ENCODE assay signal across 24 cellular contexts in genomic region chr1:191839891-191840290, GRCh38.
DNase-seq lines count a peak whose midpoint lies in the region; ATAC-seq and TF ChIP-seq lines count a peak whose summit lies in the region.
"Had no signal": no experiment of that assay in that cellular context is flagged by ENCODE, and none has a peak within 500 bp of the region (broad histone marks: within the 10 kb centered on the region; RNA-seq: fewer than 3 reads in every experiment).

No MANE protein-coding gene starts in this region.

- no peak overlapping the region for H2BK15ac ChIP-seq in mesenchymal stem cell (ENCODE audit: low read depth, poor library complexity, severe bottlenecking)

- no peak overlapping the region for H3K23ac ChIP-seq in mesenchymal stem cell (ENCODE audit: low read length in 2 of 2)

- no peak overlapping the region for H4K8ac ChIP-seq in mesenchymal stem cell (ENCODE audit: low read length)

- H4K91ac ChIP-seq in mesenchymal stem cell (ENCODE audit: low read length): no peak overlapping the region

- H2BK12ac ChIP-seq in mesenchymal stem cell (ENCODE audit: low read length in 2 of 2): no peak overlapping the region

- H3K4me2 ChIP-seq in mesenchymal stem cell (ENCODE audit: low read length, poor library complexity, severe bottlenecking): no peak overlapping the region

- H3K9me3 ChIP-seq in mesenchymal stem cell (ENCODE audit: control insufficient read depth, low read length) (no peaks in the 10 kb centered on the region), mucosa of descending colon (no peaks in the 10 kb centered on the region), left lung (no peaks in the 10 kb centered on the region)
- H3K9me3 ChIP-seq: adrenal gland, lower lobe of right lung, neutrophil, right atrium auricular region had no signal

- H2AFZ ChIP-seq in ACC112 (ENCODE audit: low read length, unreplicated experiment) (no peak overlapping the region), mesenchymal stem cell (ENCODE audit: low read depth, low read length) (no peak overlapping the region)

- no peak overlapping the region for H2AK5ac ChIP-seq in mesenchymal stem cell (ENCODE audit: low read length, severe bottlenecking)

- no peaks in the 10 kb centered on the region for H3K79me1 ChIP-seq in mesenchymal stem cell (replicated peaks; ENCODE audit: low read length, poor library complexity, severe bottlenecking)

- H2BK5ac ChIP-seq in mesenchymal stem cell (ENCODE audit: low read depth, low read length, poor library complexity, severe bottlenecking): no peak overlapping the region

- H3K18ac ChIP-seq in mesenchymal stem cell (ENCODE audit: low read depth in 1 of 2, low read length in 2 of 2): no peak overlapping the region

- DNase-seq in NCI-H226 (peak; percentile 14), cardiac fibroblast (ENCODE audit: low read depth in 2 of 2) (peak; percentile 6 to 9), mesenchymal stem cell (peak; percentile 47), mucosa of descending colon (no peak), left lung (no peak), putamen (ENCODE audit: low spot score) (no peak), cerebellar cortex (ENCODE audit: low spot score) (no peak)
- DNase-seq: activated CD4-positive, CD25-positive, alpha-beta regulatory T cell treated with anti-CD3 and anti-CD28 coated beads, Interleukin-2, amount 50 U/mL, for 72 hours; activated CD8-positive, alpha-beta T cell treated with anti-CD3 and anti-CD28 coated beads, Interleukin-2, amount 10 ng/mL, durations not matched to agents 7 days and 5 days; activated gamma-delta T cell treated with Interleukin-2 at 50 U/mL for 16 hours; adrenal gland; C1 segment of cervical spinal cord; central memory CD4-positive, alpha-beta T cell; lower lobe of right lung; MM.1S; NCI-H1694 treated with DMSO at 0.1 percent for 48 hours; NCI-H774; OCI-M1; SHP77; T-helper 1 cell had no signal

- intact Hi-C loops in mucosa of descending colon (cut with DNase I, micrococcal nuclease): no loop called here
- intact Hi-C loops in left lung (cut with DNase I): no loop called here

- H3K79me2 ChIP-seq in ACC112 (ENCODE audit: control insufficient read depth, insufficient read depth, low read length, unreplicated experiment): no peaks in the 10 kb centered on the region

- no peaks in the 10 kb centered on the region for H3K27me3 ChIP-seq in ACC112 (ENCODE audit: insufficient read depth, low read length)
- no peaks in the 10 kb centered on the region for H3K27me3 ChIP-seq in mesenchymal stem cell (ENCODE audit: control insufficient read depth in 1 of 2, insufficient read depth in 1 of 2, low read length in 2 of 2)
- no peaks in the 10 kb centered on the region for H3K27me3 ChIP-seq in left lung
- H3K27me3 ChIP-seq: adrenal gland, neutrophil, right atrium auricular region had no signal

- peak overlapping the region; percentile 52 for H3K27ac ChIP-seq in ACC112 (ENCODE audit: low read depth, low read length)
- peak overlapping the region; percentile 63 for H3K27ac ChIP-seq in mesenchymal stem cell (ENCODE audit: low read length, poor library complexity, severe bottlenecking)
- H3K27ac ChIP-seq in left lung: no peak overlapping the region
- H3K27ac ChIP-seq: adrenal gland, HL-60, lower lobe of right lung, neutrophil, right atrium auricular region had no signal

- H3K36me3 ChIP-seq in ACC112 (ENCODE audit: insufficient read depth, low read length) (no peaks in the 10 kb centered on the region), mesenchymal stem cell (ENCODE audit: control insufficient read depth in 1 of 2, insufficient read depth in 2 of 2, low read depth in 1 of 2, low read length in 2 of 2) (no peaks in the 10 kb centered on the region), mucosa of descending colon (ENCODE audit: low read depth) (no peaks in the 10 kb centered on the region), left lung (no peaks in the 10 kb centered on the region)
- H3K36me3 ChIP-seq: adrenal gland, lower lobe of right lung, neutrophil, right atrium auricular region had no signal

- H3K4me1 ChIP-seq in ACC112 (ENCODE audit: control insufficient read depth, insufficient read depth, low read length, unreplicated experiment) (peaks cover 10% of the 10 kb centered on the region), mesenchymal stem cell (ENCODE audit: control insufficient read depth, insufficient read depth, low read depth, low read length) (no peaks in the 10 kb centered on the region), mucosa of descending colon (ENCODE audit: low read depth) (no peaks in the 10 kb centered on the region), left lung (no peaks in the 10 kb centered on the region)
- H3K4me1 ChIP-seq: adrenal gland, lower lobe of right lung, right atrium auricular region had no signal

- H3K4ac ChIP-seq in mesenchymal stem cell (ENCODE audit: low read depth in 1 of 2, low read length in 2 of 2): no peak overlapping the region

- H3K14ac ChIP-seq in mesenchymal stem cell (ENCODE audit: low read length in 2 of 2): no peak overlapping the region

- no peak overlapping the region for H3K9ac ChIP-seq in mesenchymal stem cell (ENCODE audit: low read length)

- TF ChIP-seq CTCF in cardiac fibroblast (IDR thresholded peaks at IDR 0.05; ENCODE audit: low read depth, low read length) (no peak), mucosa of descending colon (IDR thresholded peaks at IDR 0.05) (no peak), left lung (IDR thresholded peaks at IDR 0.05) (no peak)

- ATAC-seq in mucosa of descending colon: no peak
- no peak for ATAC-seq in left lung
- ATAC-seq: activated CD8-positive, alpha-beta T cell treated with anti-CD3 and anti-CD28 coated beads, Interleukin-2, amount 10 ng/mL, durations not matched to agents 7 days and 5 days; lower lobe of right lung had no signal

- no CpG with 5 or more reads among the region's 2 CpGs for WGBS in mesenchymal stem cell

- no peak overlapping the region for H2BK120ac ChIP-seq in mesenchymal stem cell (ENCODE audit: low read depth, low read length)

- H3K4me3 ChIP-seq in ACC112 (ENCODE audit: low read depth, low read length) (peak overlapping the region; percentile 3; the same call in 1 of the 2 replicates), cardiac fibroblast (replicated peaks in 1 of 2; ENCODE audit: low read depth in 2 of 2, low read length in 2 of 2) (no peak overlapping the region), mesenchymal stem cell (ENCODE audit: insufficient read depth in 1 of 2, low read depth in 1 of 2, low read length in 2 of 2) (no peak overlapping the region), mucosa of descending colon (no peak overlapping the region), left lung (no peak overlapping the region)
- H3K4me3 ChIP-seq: adrenal gland, lower lobe of right lung, right atrium auricular region had no signal

Comparison
In these comparisons a context has a peak if more than half of its experiments do, and no peak if none do; other contexts are left out.
1. H3K27ac ChIP-seq: peak in ACC112 (single experiment) and mesenchymal stem cell (single experiment); none in left lung (0 of 2).
2. DNase-seq: peak in NCI-H226 (single experiment), cardiac fibroblast (2 of 2) and mesenchymal stem cell (single experiment); none in mucosa of descending colon (0 of 3), left lung (0 of 2), putamen (single experiment) and cerebellar cortex (single experiment).